23 cellular contexts compared by ENCODE assay signal in genomic region chr12:55467836-55468235, GRCh38. TPM values are rescaled to one million over a fixed set of nuclear protein-coding genes. Genes with fewer than 3 reads are reported as not detected.
DNase-seq lines count a peak whose midpoint lies in the region; ATAC-seq and TF ChIP-seq lines count a peak whose summit lies in the region.
"Had no signal": no experiment of that assay in that cellular context is flagged by ENCODE, and none has a peak within 500 bp of the region (broad histone marks: within the 10 kb centered on the region; RNA-seq: fewer than 3 reads in every experiment).

No MANE protein-coding gene starts in this region.

- H3K4me3 Mint-ChIP-seq in activated naive CD8-positive, alpha-beta T cell treated with anti-CD3 and anti-CD28 coated beads, Interleukin-2, amount 50 U/mL, for 24 hours, result no peak overlapping the region
- H3K4me3 Mint-ChIP-seq: neural progenitor cell; T-helper 2 cell treated with Interferon-gamma antibody and Interleukin-4, amounts not matched to agents 5 μg/mL and 100 μg/mL, for 36 hours had no signal

- peaks cover 27% of the 10 kb centered on the region for H3K27me3 ChIP-seq in OCI-LY3 (ENCODE audit: low read depth, low read length)
- H3K27me3 ChIP-seq in gastrocnemius medialis, result no peaks in the 10 kb centered on the region
- H3K27me3 ChIP-seq: breast epithelium, esophagus muscularis mucosa, heart left ventricle, neural progenitor cell had no signal

- ATAC-seq in GM18499 (IDR thresholded peaks at IDR 0.05; ENCODE audit: insufficient read depth, unreplicated experiment), result peak; percentile 68
- peak; percentile 69 for ATAC-seq in GM21423 (IDR thresholded peaks at IDR 0.05; ENCODE audit: unreplicated experiment)
- peak; percentile 94 for ATAC-seq in HG03159 (IDR thresholded peaks at IDR 0.05; ENCODE audit: unreplicated experiment)
- ATAC-seq in HG02840 (IDR thresholded peaks at IDR 0.05; ENCODE audit: low FRiP score, unreplicated experiment), result no peak
- ATAC-seq in gastrocnemius medialis, result no peak
- ATAC-seq in activated naive CD8-positive, alpha-beta T cell treated with anti-CD3 and anti-CD28 coated beads, Interleukin-2, amount 50 U/mL, for 24 hours, result no peak
- ATAC-seq: activated naive CD4-positive, alpha-beta T cell treated with anti-CD3 and anti-CD28 coated beads, Interleukin-2, amount 50 U/mL, for 72 hours; heart left ventricle had no signal

- peaks cover 5% of the 10 kb centered on the region for H3K36me3 ChIP-seq in OCI-LY3 (replicated peaks; ENCODE audit: low read depth, low read length)
- no peaks in the 10 kb centered on the region for H3K36me3 ChIP-seq in gastrocnemius medialis
- H3K36me3 ChIP-seq: breast epithelium, esophagus muscularis mucosa, heart left ventricle, neural progenitor cell had no signal

- H4K20me1 ChIP-seq in OCI-LY3 (ENCODE audit: insufficient read depth, low read length), result no peaks in the 10 kb centered on the region

- H3K79me2 ChIP-seq in OCI-LY3 (ENCODE audit: low read length), result no peaks in the 10 kb centered on the region

- no peaks in the 10 kb centered on the region for H3K36me3 Mint-ChIP-seq in activated naive CD8-positive, alpha-beta T cell treated with anti-CD3 and anti-CD28 coated beads, Interleukin-2, amount 50 U/mL, for 24 hours (ENCODE audit: low read depth)
- H3K36me3 Mint-ChIP-seq: activated naive CD4-positive, alpha-beta T cell treated with anti-CD3 and anti-CD28 coated beads, Interleukin-2, amount 50 U/mL, for 72 hours; neural progenitor cell had no signal

- H3K9me3 Mint-ChIP-seq in activated naive CD8-positive, alpha-beta T cell treated with anti-CD3 and anti-CD28 coated beads, Interleukin-2, amount 50 U/mL, for 24 hours, result peaks cover 3% of the 10 kb centered on the region
- H3K9me3 Mint-ChIP-seq: activated naive CD4-positive, alpha-beta T cell treated with anti-CD3 and anti-CD28 coated beads, Interleukin-2, amount 50 U/mL, for 72 hours; T-helper 2 cell treated with Interferon-gamma antibody and Interleukin-4, amounts not matched to agents 5 μg/mL and 100 μg/mL, for 36 hours had no signal

- H3K27me3 Mint-ChIP-seq in activated naive CD8-positive, alpha-beta T cell treated with anti-CD3 and anti-CD28 coated beads, Interleukin-2, amount 50 U/mL, for 24 hours, result peaks cover 19% of the 10 kb centered on the region

- H3K9ac ChIP-seq in OCI-LY3 (ENCODE audit: low read length), result no peak overlapping the region
- H3K9ac ChIP-seq: neural progenitor cell had no signal

- TF ChIP-seq POLR2A in gastrocnemius medialis (IDR thresholded peaks at IDR 0.05), result no peak

- peak overlapping the region; percentile 24 for H3K4me2 ChIP-seq in OCI-LY3 (ENCODE audit: low read length)
- H3K4me2 ChIP-seq: neural progenitor cell had no signal

- intact Hi-C loops in gastrocnemius medialis (cut with DNase I; ENCODE audit: low total_unique reads), result no loop called here

- H3K9me3 ChIP-seq in OCI-LY3 (ENCODE audit: insufficient read depth, low read length) (peaks cover 7% of the 10 kb centered on the region; the same call in 1 of the 2 replicates), gastrocnemius medialis (no peaks in the 10 kb centered on the region)
- H3K9me3 ChIP-seq: esophagus muscularis mucosa had no signal

- H3K4me1 Mint-ChIP-seq in activated naive CD8-positive, alpha-beta T cell treated with anti-CD3 and anti-CD28 coated beads, Interleukin-2, amount 50 U/mL, for 24 hours, result peaks cover 2% of the 10 kb centered on the region
- H3K4me1 Mint-ChIP-seq: neural progenitor cell had no signal

- H3K27ac ChIP-seq in OCI-LY3 (ENCODE audit: low read length), result no peak overlapping the region
- no peak overlapping the region for H3K27ac ChIP-seq in gastrocnemius medialis
- H3K27ac ChIP-seq: breast epithelium, esophagus muscularis mucosa, heart left ventricle, neural progenitor cell had no signal

- H2AFZ ChIP-seq in OCI-LY3 (ENCODE audit: low read depth, low read length), result no peak overlapping the region
- H2AFZ ChIP-seq: neural progenitor cell had no signal

- H3K4me1 ChIP-seq in OCI-LY3 (ENCODE audit: low read length) (peaks cover 20% of the 10 kb centered on the region), gastrocnemius medialis (no peaks in the 10 kb centered on the region)
- H3K4me1 ChIP-seq: breast epithelium, esophagus muscularis mucosa, heart left ventricle, neural progenitor cell had no signal

- in situ Hi-C loops in gastrocnemius medialis (cut with MboI; ENCODE audit: low sequenced_read_pairs in 4 of 4), result no loop called here

- DNase-seq in mucosa of gallbladder (ENCODE audit: low spot score) (no peak), gastrocnemius medialis (no peak)
- DNase-seq in activated naive CD8-positive, alpha-beta T cell treated with anti-CD3 and anti-CD28 coated beads, Interleukin-2, amount 50 U/mL, for 24 hours, result no peak
- DNase-seq: activated CD4-positive, alpha-beta T cell treated with anti-CD3 and anti-CD28 coated beads for 4 hours; activated T-cell treated with anti-CD3 and anti-CD28 coated beads for 4 hours; DMS 273 treated with DMSO at 0.1 percent for 48 hours; heart left ventricle; kidney; SHP77; stimulated activated CD4-positive, alpha-beta T cell treated with anti-CD3 and anti-CD28 coated beads, Interleukin-15, amount 100 ng/mL, for 24 hours had no signal

- TF ChIP-seq CTCF in OCI-LY3 (IDR thresholded peaks at IDR 0.05; ENCODE audit: low read depth, low read length), result no peak
- no peak for TF ChIP-seq CTCF in gastrocnemius medialis (IDR thresholded peaks at IDR 0.05 in 4 of 5, conservative IDR thresholded peaks at IDR 0.05 in 1 of 5)

- no peak overlapping the region for H3K27ac Mint-ChIP-seq in activated naive CD8-positive, alpha-beta T cell treated with anti-CD3 and anti-CD28 coated beads, Interleukin-2, amount 50 U/mL, for 24 hours
- H3K27ac Mint-ChIP-seq: activated naive CD4-positive, alpha-beta T cell treated with anti-CD3 and anti-CD28 coated beads, Interleukin-2, amount 50 U/mL, for 72 hours; neural progenitor cell; T-helper 2 cell treated with Interferon-gamma antibody and Interleukin-4, amounts not matched to agents 5 μg/mL and 100 μg/mL, for 36 hours had no signal

- no peak overlapping the region for H3K4me3 ChIP-seq in OCI-LY3 (ENCODE audit: low read length)
- no peak overlapping the region for H3K4me3 ChIP-seq in gastrocnemius medialis
- H3K4me3 ChIP-seq: breast epithelium, esophagus muscularis mucosa, heart left ventricle, neural progenitor cell had no signal

RNA-seq across cellular contexts. Expression of gene OR6C70, which starts 2.1 kb away (rescaled TPM):
- total RNA-seq in mucosa of gallbladder (not detected), gastrocnemius medialis (not detected)
- total RNA-seq: activated naive CD4-positive, alpha-beta T cell treated with anti-CD3 and anti-CD28 coated beads, Interleukin-2, amount 50 U/mL, for 72 hours; breast epithelium; dermis microvascular lymphatic vessel endothelial cell; esophagus muscularis mucosa; heart left ventricle; kidney; mesenteric fat pad; renal cortical epithelial cell had no signal

RNA-seq across cellular contexts. Expression of gene OR6C2, which starts 24.0 kb away (rescaled TPM):
- total RNA-seq in mucosa of gallbladder (not detected), gastrocnemius medialis (not detected)
- total RNA-seq: activated naive CD4-positive, alpha-beta T cell treated with anti-CD3 and anti-CD28 coated beads, Interleukin-2, amount 50 U/mL, for 72 hours; breast epithelium; dermis microvascular lymphatic vessel endothelial cell; esophagus muscularis mucosa; heart left ventricle; kidney; mesenteric fat pad; renal cortical epithelial cell had no signal

RNA-seq across cellular contexts. Expression of gene OR6C68, which starts 24.3 kb away (rescaled TPM):
- not detected for total RNA-seq in mucosa of gallbladder
- not detected for total RNA-seq in gastrocnemius medialis
- total RNA-seq: activated naive CD4-positive, alpha-beta T cell treated with anti-CD3 and anti-CD28 coated beads, Interleukin-2, amount 50 U/mL, for 72 hours; breast epithelium; dermis microvascular lymphatic vessel endothelial cell; esophagus muscularis mucosa; heart left ventricle; kidney; mesenteric fat pad; renal cortical epithelial cell had no signal

RNA-seq across cellular contexts. Expression of gene OR6C76, which starts 41.8 kb away (rescaled TPM):
- total RNA-seq in mucosa of gallbladder, result not detected
- not detected for total RNA-seq in gastrocnemius medialis
- total RNA-seq: activated naive CD4-positive, alpha-beta T cell treated with anti-CD3 and anti-CD28 coated beads, Interleukin-2, amount 50 U/mL, for 72 hours; breast epithelium; dermis microvascular lymphatic vessel endothelial cell; esophagus muscularis mucosa; heart left ventricle; kidney; mesenteric fat pad; renal cortical epithelial cell had no signal

Comparison
In these comparisons a context has a peak if more than half of its experiments do, and no peak if none do; other contexts are left out.
1. ATAC-seq: peak in GM18499 (single experiment), GM21423 (single experiment) and HG03159 (single experiment); none in HG02840 (single experiment), gastrocnemius medialis (0 of 2) and activated naive CD8-positive, alpha-beta T cell treated with anti-CD3 and anti-CD28 coated beads, Interleukin-2, amount 50 U/mL, for 24 hours (single experiment).